Comparison of ENCODE assay signal across 22 cellular contexts in genomic region chr7:24279512-24279911, GRCh38. TPM values are rescaled to one million over a fixed set of nuclear protein-coding genes. Genes with fewer than 3 reads are reported as not detected.
"Had no signal": no experiment of that assay in that cellular context is flagged by ENCODE, and none has a peak within 500 bp of the region (broad histone marks: within the 10 kb centered on the region; RNA-seq: fewer than 3 reads in every experiment).

No MANE protein-coding gene starts in this region.

- H3K9me3 Mint-ChIP-seq: activated CD4-positive, alpha-beta memory T cell treated with anti-CD3 and anti-CD28 coated beads, Interleukin-2, amount 10 ng/mL, durations not matched to agents 7 days and 5 days; activated naive CD4-positive, alpha-beta T cell treated with anti-CD3 and anti-CD28 coated beads, Interleukin-2, amount 50 U/mL, for 24 hours; T-helper 1 cell treated with Interleukin-12 subunit alpha and Interleukin-12 subunit beta and Interleukin-4 antibody, amounts not matched to agents 30 μg/mL and 1 μg/mL, for 36 hours had no signal

- H3K36me3 Mint-ChIP-seq: activated naive CD4-positive, alpha-beta T cell treated with anti-CD3 and anti-CD28 coated beads, Interleukin-2, amount 50 U/mL, for 24 hours had no signal

- H3K27ac Mint-ChIP-seq: activated CD4-positive, alpha-beta memory T cell treated with anti-CD3 and anti-CD28 coated beads, Interleukin-2, amount 10 ng/mL, durations not matched to agents 7 days and 5 days; activated naive CD4-positive, alpha-beta T cell treated with anti-CD3 and anti-CD28 coated beads, Interleukin-2, amount 50 U/mL, for 24 hours; T-helper 1 cell treated with Interleukin-12 subunit alpha and Interleukin-12 subunit beta and Interleukin-4 antibody, amounts not matched to agents 30 μg/mL and 1 μg/mL, for 36 hours had no signal

- H3K4me3 Mint-ChIP-seq: activated CD4-positive, alpha-beta memory T cell treated with anti-CD3 and anti-CD28 coated beads, Interleukin-2, amount 10 ng/mL, durations not matched to agents 7 days and 5 days; activated naive CD4-positive, alpha-beta T cell treated with anti-CD3 and anti-CD28 coated beads, Interleukin-2, amount 50 U/mL, for 24 hours; T-helper 1 cell treated with Interleukin-12 subunit alpha and Interleukin-12 subunit beta and Interleukin-4 antibody, amounts not matched to agents 30 μg/mL and 1 μg/mL, for 36 hours had no signal

- ATAC-seq: PC-3 had no signal

- DNase-seq: activated CD4-positive, alpha-beta memory T cell treated with anti-CD3 and anti-CD28 coated beads, Interleukin-2, amount 10 ng/mL, durations not matched to agents 7 days and 5 days; activated CD4-positive, alpha-beta T cell treated with anti-CD3 and anti-CD28 coated beads for 1 hour; activated CD4-positive, alpha-beta T cell treated with anti-CD3 and anti-CD28 coated beads, Interleukin-2, amount 50 U/mL, for 1 hour; activated CD8-positive, alpha-beta memory T cell treated with anti-CD3 and anti-CD28 coated beads, Interleukin-2, amount 50 U/mL, for 48 hours; activated T-cell treated with anti-CD3 and anti-CD28 coated beads, Interleukin-2, amount 50 U/mL, for 48 hours; anterior cingulate cortex; caudate nucleus; colonic mucosa; MG63; NCI-H1105; NCI-H1436; NCI-H1694 treated with DMSO at 0.1 percent for 48 hours; NCI-H2029 treated with DMSO at 0.1 percent for 48 hours; NCI-H510A treated with DMSO at 0.1 percent for 48 hours; NCI-H69; NK-92 treated with Interleukin-12 subunit alpha and Interleukin-12 subunit beta, amount 100 ng/mL, for 24 hours; PC-3; SHP77 treated with DMSO at 0.1 percent for 48 hours had no signal

RNA-seq across cellular contexts. Expression of gene NPY, which starts 4.5 kb away (rescaled TPM):
- total RNA-seq: activated CD4-positive, alpha-beta memory T cell treated with anti-CD3 and anti-CD28 coated beads, Interleukin-2, amount 10 ng/mL, durations not matched to agents 7 days and 5 days; breast epithelium; colonic mucosa; PC-3; SK-MEL-5 had no signal
